In the genomic region with DNA sequence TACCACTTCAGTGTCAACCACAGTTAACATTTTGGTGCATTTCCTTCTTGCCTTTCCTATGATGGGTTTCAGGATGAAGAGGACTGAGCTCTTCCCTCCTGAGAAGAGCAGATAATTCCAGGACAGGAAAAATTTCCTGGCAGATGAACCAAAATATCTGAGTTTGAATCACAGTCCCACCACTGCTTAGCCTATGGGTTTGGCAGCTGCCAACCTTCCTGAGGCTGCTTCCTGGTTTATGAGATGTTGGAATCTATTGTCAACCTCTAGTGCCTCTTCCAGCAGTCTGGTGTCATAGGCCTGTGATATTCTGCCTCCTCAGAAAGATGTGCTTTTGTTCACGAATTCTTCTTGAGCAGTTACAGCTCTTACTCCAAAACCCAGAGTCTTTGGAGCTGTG, we compare ENCODE assay signal across 1 cellular context.
TF ChIP-seq lines count a peak whose summit lies in the region.

No MANE protein-coding gene starts in this region.

TF ChIP-seq in IMR-90, 13 proteins besides CTCF, POLR2A, EP300 and RAD21:
- TF ChIP-seq RCOR1 (IDR thresholded peaks at IDR 0.05; ENCODE audit: insufficient replicate concordance, low read length) (no peak), MAZ (IDR thresholded peaks at IDR 0.05; ENCODE audit: borderline replicate concordance, low read depth, low read length) (no peak), MAFK (IDR thresholded peaks at IDR 0.05; ENCODE audit: low read depth, low read length) (no peak), SMC3 (IDR thresholded peaks at IDR 0.05; ENCODE audit: low read depth, low read length) (no peak), RFX5 (IDR thresholded peaks at IDR 0.05; ENCODE audit: low read depth, low read length) (no peak), CHD1 (IDR thresholded peaks at IDR 0.05; ENCODE audit: low read depth, low read length) (no peak), MXI1 (IDR thresholded peaks at IDR 0.05; ENCODE audit: borderline replicate concordance, low read depth, low read length) (no peak)
- TF ChIP-seq, protein P1, sequence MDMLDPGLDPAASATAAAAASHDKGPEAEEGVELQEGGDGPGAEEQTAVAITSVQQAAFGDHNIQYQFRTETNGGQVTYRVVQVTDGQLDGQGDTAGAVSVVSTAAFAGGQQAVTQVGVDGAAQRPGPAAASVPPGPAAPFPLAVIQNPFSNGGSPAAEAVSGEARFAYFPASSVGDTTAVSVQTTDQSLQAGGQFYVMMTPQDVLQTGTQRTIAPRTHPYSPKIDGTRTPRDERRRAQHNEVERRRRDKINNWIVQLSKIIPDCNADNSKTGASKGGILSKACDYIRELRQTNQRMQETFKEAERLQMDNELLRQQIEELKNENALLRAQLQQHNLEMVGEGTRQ (IDR thresholded peaks at IDR 0.05; ENCODE audit: low read depth, low read length), result no peak
- TF ChIP-seq, protein P2, sequence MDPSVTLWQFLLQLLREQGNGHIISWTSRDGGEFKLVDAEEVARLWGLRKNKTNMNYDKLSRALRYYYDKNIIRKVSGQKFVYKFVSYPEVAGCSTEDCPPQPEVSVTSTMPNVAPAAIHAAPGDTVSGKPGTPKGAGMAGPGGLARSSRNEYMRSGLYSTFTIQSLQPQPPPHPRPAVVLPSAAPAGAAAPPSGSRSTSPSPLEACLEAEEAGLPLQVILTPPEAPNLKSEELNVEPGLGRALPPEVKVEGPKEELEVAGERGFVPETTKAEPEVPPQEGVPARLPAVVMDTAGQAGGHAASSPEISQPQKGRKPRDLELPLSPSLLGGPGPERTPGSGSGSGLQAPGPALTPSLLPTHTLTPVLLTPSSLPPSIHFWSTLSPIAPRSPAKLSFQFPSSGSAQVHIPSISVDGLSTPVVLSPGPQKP (IDR thresholded peaks at IDR 0.05; ENCODE audit: borderline replicate concordance, low read depth, low read length), result no peak
TF ChIP-seq in IMR-90: peak in this region for 0.
